ENCODE assay signal across 1 cellular context in genomic region chr11:117824571-117825537, GRCh38.
A peak's percentile ranks its signal among the peaks of the same experiment; 100 is the strongest.
TF ChIP-seq lines count a peak whose summit lies in the region.

Gene FXYD2 (minus strand): TSS chr11:117824744. CDS start chr11:117824678, 66 bp downstream.

TF ChIP-seq in HepG2, 621 proteins besides CTCF, POLR2A, EP300 and RAD21 (continued from another document and continues in another):
- TF ChIP-seq PAXIP1 (CRISPR knock-in tag; conservative IDR thresholded peaks at IDR 0.05) (peak; percentile 53), ZNF713 (CRISPR knock-in tag; IDR thresholded peaks at IDR 0.05) (no peak), BCL6 (CRISPR knock-in tag; IDR thresholded peaks at IDR 0.05) (no peak), ZNF543 (CRISPR knock-in tag; IDR thresholded peaks at IDR 0.05) (peak; percentile 53; the same call in 1 of the 2 replicates), ZNF317 (CRISPR knock-in tag; IDR thresholded peaks at IDR 0.05) (no peak), ZFP91 (CRISPR knock-in tag; IDR thresholded peaks at IDR 0.05; ENCODE audit: borderline replicate concordance) (0 out of 2 replicates have a peak, but pooled peaks have one; percentile 35), ISX (CRISPR knock-in tag; conservative IDR thresholded peaks at IDR 0.05) (no peak), ZNF350 (CRISPR knock-in tag; IDR thresholded peaks at IDR 0.05; ENCODE audit: borderline replicate concordance, low read depth) (peak; percentile 43; the same call in 1 of the 2 replicates), ZBTB34 (CRISPR knock-in tag; IDR thresholded peaks at IDR 0.05) (0 out of 2 replicates have a peak, but pooled peaks have one; percentile 44), SRY (CRISPR knock-in tag; IDR thresholded peaks at IDR 0.05) (no peak; the same call in 1 of the 2 replicates), ISL2 (CRISPR knock-in tag; IDR thresholded peaks at IDR 0.05) (peak; percentile 22; the same call in 1 of the 2 replicates), ESRRA (CRISPR knock-in tag; IDR thresholded peaks at IDR 0.05; ENCODE audit: low read depth) (no peak), TERF1 (CRISPR knock-in tag; IDR thresholded peaks at IDR 0.05) (0 out of 2 replicates have a peak, but pooled peaks have one; percentile 49), PHF21A (CRISPR knock-in tag; IDR thresholded peaks at IDR 0.05) (peak; percentile 71; the same call in 1 of the 2 replicates), TAF1 (CRISPR knock-in tag; IDR thresholded peaks at IDR 0.05) (peak; percentile 77), ZNF609 (CRISPR knock-in tag; IDR thresholded peaks at IDR 0.05; ENCODE audit: borderline replicate concordance) (0 out of 2 replicates have a peak, but pooled peaks have one; percentile 24), HMGXB4 (CRISPR knock-in tag; IDR thresholded peaks at IDR 0.05; ENCODE audit: borderline replicate concordance in 1 of 2, low read depth in 1 of 2) (0 out of 4 replicates have a peak, but pooled peaks of 1 of the 2 experiments have one; percentile 6), ZNF775 (CRISPR knock-in tag; IDR thresholded peaks at IDR 0.05; ENCODE audit: borderline replicate concordance) (0 out of 2 replicates have a peak, but pooled peaks have one; percentile 45), HOXA3 (CRISPR knock-in tag; IDR thresholded peaks at IDR 0.05) (peak; percentile 37; the same call in 1 of the 2 replicates), ARNTL (CRISPR knock-in tag; IDR thresholded peaks at IDR 0.05) (0 out of 2 replicates have a peak, but pooled peaks have one; percentile 34), POLR2AphosphoS5 (IDR thresholded peaks at IDR 0.05; ENCODE audit: low read depth, low read length) (peak; percentile 72), GABPB1 (CRISPR knock-in tag; IDR thresholded peaks at IDR 0.05) (peak; percentile 42), TBP (CRISPR knock-in tag; IDR thresholded peaks at IDR 0.05) (no peak), ZBTB10 (CRISPR knock-in tag; IDR thresholded peaks at IDR 0.05; ENCODE audit: borderline replicate concordance) (peak; percentile 14; the same call in 1 of the 2 replicates), ATF4 (CRISPR knock-in tag; IDR thresholded peaks at IDR 0.05) (0 out of 4 replicates have a peak, but pooled peaks of 1 of the 2 experiments have one; percentile 12), DR1 (CRISPR knock-in tag; IDR thresholded peaks at IDR 0.05) (peak; percentile 75; the same call in 1 of the 2 replicates), ZNF629 (CRISPR knock-in tag; conservative IDR thresholded peaks at IDR 0.05) (peak; percentile 27; the same call in 1 of the 2 replicates), ZBTB7A (CRISPR knock-in tag; IDR thresholded peaks at IDR 0.05) (0 out of 2 replicates have a peak, but pooled peaks have one; percentile 26), ZNF687 (CRISPR knock-in tag; IDR thresholded peaks at IDR 0.05) (peak; percentile 82), ZNF644 (CRISPR knock-in tag; IDR thresholded peaks at IDR 0.05; ENCODE audit: low read depth) (no peak), PHF8 (CRISPR knock-in tag; IDR thresholded peaks at IDR 0.05) (peak; percentile 20; the same call in 1 of the 2 replicates), RBFOX2 (IDR thresholded peaks at IDR 0.05; ENCODE audit: low read depth, low read length) (peak; percentile 68), CEBPG (CRISPR knock-in tag; IDR thresholded peaks at IDR 0.05) (peak; percentile 87)
